Comparison of ENCODE assay signal across 10 cellular contexts in genomic region chr2:234632527-234633391, GRCh38.
DNase-seq lines count a peak whose midpoint lies in the region; ATAC-seq and TF ChIP-seq lines count a peak whose summit lies in the region.
"Had no signal": no experiment of that assay in that cellular context is flagged by ENCODE, and none has a peak within 500 bp of the region (broad histone marks: within the 10 kb centered on the region; RNA-seq: fewer than 3 reads in every experiment).

No MANE protein-coding gene starts in this region.

- no peak overlapping the region for H3K4ac ChIP-seq in mesendoderm (ENCODE audit: low read depth, low read length)

- H3K27ac ChIP-seq in AG04450 (ENCODE audit: low read depth, low read length): peak overlapping the region; percentile 96
- peak overlapping the region; percentile 78; the same call in 1 of the 2 replicates for H3K27ac ChIP-seq in HUES64 (ENCODE audit: low read depth, low read length)
- no peak overlapping the region for H3K27ac ChIP-seq in mesendoderm (ENCODE audit: low read depth, low read length)
- H3K27ac ChIP-seq in foreskin keratinocyte: no peak overlapping the region
- H3K27ac ChIP-seq: pancreas had no signal

- ATAC-seq in foreskin keratinocyte (no peak), HG02678 (IDR thresholded peaks at IDR 0.05; ENCODE audit: unreplicated experiment) (no peak)

- TF ChIP-seq CTCF in AG04450 (IDR thresholded peaks at IDR 0.05; ENCODE audit: low read depth, low read length): no peak
- no peak for TF ChIP-seq CTCF in choroid plexus epithelial cell (conservative IDR thresholded peaks at IDR 0.05; ENCODE audit: low read depth, low read length)
- TF ChIP-seq CTCF in foreskin keratinocyte (conservative IDR thresholded peaks at IDR 0.05): no peak

- H3K36me3 ChIP-seq in HUES64 (ENCODE audit: insufficient read depth, low read length): no peaks in the 10 kb centered on the region
- no peaks in the 10 kb centered on the region for H3K36me3 ChIP-seq in mesendoderm (ENCODE audit: control insufficient read depth, insufficient read depth, low read length)
- H3K36me3 ChIP-seq: pancreas had no signal

- CTCF ChIA-PET in AG04450 (lab: Charles Lee): interaction anchor here (1.2 kb wide), 1 partner anchor 68 kb away, joined by 3 read pairs; no protein-coding TSS in a partner anchor

- H3K9ac ChIP-seq in HUES64 (ENCODE audit: low read depth, low read length) (no peak overlapping the region), mesendoderm (ENCODE audit: low read length) (no peak overlapping the region)

- H3K4me1 ChIP-seq in HUES64 (ENCODE audit: insufficient read depth, low read length): peaks cover 38% of the 10 kb centered on the region
- peaks cover 6% of the 10 kb centered on the region for H3K4me1 ChIP-seq in mesendoderm (ENCODE audit: control insufficient read depth, low read depth, low read length)
- no peaks in the 10 kb centered on the region for H3K4me1 ChIP-seq in foreskin keratinocyte
- H3K4me1 ChIP-seq: pancreas had no signal

- H3K23ac ChIP-seq in mesendoderm (ENCODE audit: low read length): no peak overlapping the region

- H3K79me2 ChIP-seq in mesendoderm (ENCODE audit: control insufficient read depth, insufficient read depth, low read length): no peaks in the 10 kb centered on the region

- 59% methylated on average over 12 of the region's 12 CpGs for WGBS in HUES64
- WGBS in mesendoderm (ENCODE audit: extremely low coverage, insufficient coverage, low lambda C conversion rate): no CpG with 5 or more reads among the region's 12 CpGs

- POLR2A ChIA-PET in AG04450 (lab: Yijun Ruan, JAX): interaction anchor here (0.7 to 2.0 kb wide), 15 partner anchors 37 to 349 kb away, joined by 3 to 14 read pairs (median 4); partner anchors contain the start of gene SH3BP4

- H4K8ac ChIP-seq in mesendoderm (ENCODE audit: low read depth, low read length): no peak overlapping the region

- H4K5ac ChIP-seq in mesendoderm (ENCODE audit: low read length): no peak overlapping the region

- H2BK15ac ChIP-seq in mesendoderm (replicated peaks; ENCODE audit: low read depth): no peak overlapping the region

- no peaks in the 10 kb centered on the region for H3K79me1 ChIP-seq in mesendoderm (ENCODE audit: low read length)

- H2AK5ac ChIP-seq in mesendoderm (ENCODE audit: low read length): peak overlapping the region; percentile 67

- H3K4me2 ChIP-seq in mesendoderm (ENCODE audit: low read length): no peak overlapping the region

- no peak overlapping the region for H2BK5ac ChIP-seq in mesendoderm (ENCODE audit: low read length)

- H3K27me3 ChIP-seq in AG04450 (ENCODE audit: control insufficient read depth, insufficient read depth, low read length): no peaks in the 10 kb centered on the region
- no peaks in the 10 kb centered on the region for H3K27me3 ChIP-seq in HUES64 (ENCODE audit: insufficient read depth, low read length)
- no peaks in the 10 kb centered on the region for H3K27me3 ChIP-seq in mesendoderm (ENCODE audit: insufficient read depth, low read length, poor library complexity)
- H3K27me3 ChIP-seq in foreskin keratinocyte: no peaks in the 10 kb centered on the region
- H3K27me3 ChIP-seq: pancreas had no signal

- no peak overlapping the region for H3K4me3 ChIP-seq in AG04450 (ENCODE audit: low read depth, low read length)
- H3K4me3 ChIP-seq in HUES64 (ENCODE audit: low read length): no peak overlapping the region; the same call in 1 of the 2 replicates
- H3K4me3 ChIP-seq in choroid plexus epithelial cell (ENCODE audit: low read depth, low read length): no peak overlapping the region
- H3K4me3 ChIP-seq in mesendoderm (ENCODE audit: low read length): no peak overlapping the region
- H3K4me3 ChIP-seq: pancreas had no signal

- peak overlapping the region; percentile 9 for H3K56ac ChIP-seq in mesendoderm (ENCODE audit: low read length)

- H3K9me3 ChIP-seq in AG04450 (ENCODE audit: control insufficient read depth, insufficient read depth, low read length) (peaks cover 9% of the 10 kb centered on the region), HUES64 (ENCODE audit: insufficient read depth, low read depth, low read length) (peaks cover 4% of the 10 kb centered on the region; the same call in 1 of the 2 replicates)
- H3K9me3 ChIP-seq: pancreas had no signal

- DNase-seq in AG04450 (ENCODE audit: low read depth, low spot score) (peak; percentile 98), choroid plexus epithelial cell (ENCODE audit: low read depth) (peak; percentile 98), mesendoderm (no peak), foreskin keratinocyte (no peak), NCI-H1105 treated with DMSO at 0.1 percent for 48 hours (lab: John Stamatoyannopoulos, UW) (no peak)
- no peak for DNase-seq in activated naive CD4-positive, alpha-beta T cell treated with anti-CD3 and anti-CD28 coated beads, Interleukin-2, amount 50 U/mL, for 16 hours
- DNase-seq: pancreas; stimulated activated CD4-positive, alpha-beta T cell treated with anti-CD3 and anti-CD28 coated beads, Interleukin-4, amount 100 ng/mL, for 24 hours had no signal

- no peak overlapping the region for H2BK120ac ChIP-seq in mesendoderm (ENCODE audit: low read depth, low read length)

- H3K18ac ChIP-seq in mesendoderm (ENCODE audit: low read length): no peak overlapping the region

Comparison
In these comparisons a context has a peak if more than half of its experiments do, and no peak if none do; other contexts are left out.
1. DNase-seq: peak in AG04450 (single experiment) and choroid plexus epithelial cell (single experiment); none in mesendoderm (single experiment), foreskin keratinocyte (0 of 2), activated naive CD4-positive, alpha-beta T cell treated with anti-CD3 and anti-CD28 coated beads, Interleukin-2, amount 50 U/mL, for 16 hours (single experiment) and NCI-H1105 treated with DMSO at 0.1 percent for 48 hours (single experiment).
2. H3K27ac ChIP-seq: peak in AG04450 (single experiment) and HUES64 (single experiment); none in mesendoderm (single experiment) and foreskin keratinocyte (single experiment).